Comparison of ENCODE assay signal across 8 cellular contexts in the genomic region with DNA sequence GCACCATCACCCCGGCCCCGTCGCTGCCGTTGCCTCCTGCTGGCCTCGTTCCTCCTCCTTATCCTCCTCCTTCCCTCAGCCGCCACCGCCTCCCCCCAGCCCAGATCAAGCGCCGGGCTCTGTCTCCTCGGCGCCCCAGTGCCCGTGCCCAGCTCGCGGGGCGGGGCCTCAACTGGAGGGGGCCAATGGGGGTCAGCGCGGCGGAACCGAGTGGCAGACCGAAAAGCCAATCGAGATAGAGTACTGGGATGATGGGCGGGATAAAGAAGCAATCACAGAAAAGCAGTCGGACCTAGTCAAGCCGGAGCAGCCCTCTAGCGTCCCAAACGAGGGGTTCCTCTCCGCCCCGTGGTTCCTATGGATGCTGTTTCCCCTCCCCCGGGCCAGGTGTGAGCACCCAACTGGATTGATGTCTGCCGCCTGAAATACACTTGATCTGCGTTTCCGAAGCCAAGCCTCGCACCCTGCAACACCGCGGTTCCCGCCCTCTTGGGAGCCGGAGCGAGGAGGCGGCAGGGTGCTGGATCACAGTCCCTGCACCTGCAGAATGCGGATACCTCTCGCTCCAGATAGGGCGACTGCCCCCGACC. TPM values are rescaled to one million over a fixed set of nuclear protein-coding genes. Genes with fewer than 3 reads are reported as not detected.
DNase-seq lines count a peak whose midpoint lies in the region.

Gene FRMD5, minus strand, starts transcription at position 121 of the 590 bp plus-strand sequence.

- peak within 1 kb of the TSS; percentile 99 for H2BK15ac ChIP-seq in neuronal stem cell (ENCODE audit: low read length)

- peak within 1 kb of the TSS; percentile 36 for H2AK5ac ChIP-seq in neuronal stem cell (ENCODE audit: low read depth, low read length)

- H3K79me1 ChIP-seq in neuronal stem cell (ENCODE audit: low read depth, low read length): peaks cover 3% of the 10 kb centered on the region

- peak within 1 kb of the TSS; percentile 93 for H3K23ac ChIP-seq in neuronal stem cell (ENCODE audit: low read depth, low read length, poor library complexity)

- no peak within 1 kb of the TSS for H4K91ac ChIP-seq in neuronal stem cell (ENCODE audit: low read depth, low read length, poor library complexity)

- no peaks in the 10 kb centered on the region for H3K9me3 ChIP-seq in neuronal stem cell (replicated peaks in 1 of 2; ENCODE audit: control insufficient read depth in 2 of 2, insufficient read depth in 1 of 2, low read depth in 1 of 2, low read length in 2 of 2)

- peak within 1 kb of the TSS; percentile 89 for H3K4ac ChIP-seq in neuronal stem cell (ENCODE audit: low read length)

- no peak within 1 kb of the TSS for H2BK120ac ChIP-seq in neuronal stem cell (ENCODE audit: low read depth, low read length)

- peak; percentile 97 for DNase-seq in Daoy (ENCODE audit: low read depth)
- DNase-seq in GOT3 (lab: John Stamatoyannopoulos, UW): peak; percentile 77
- DNase-seq in LoVo (ENCODE audit: low spot score): peak; percentile 98
- peak; percentile 97 for DNase-seq in SK-N-DZ (ENCODE audit: low spot score)
- peak; percentile 89 for DNase-seq in activated naive CD4-positive, alpha-beta T cell treated with anti-CD3 and anti-CD28 coated beads, Interleukin-2, amount 50 U/mL, for 16 hours
- peak; percentile 97 for DNase-seq in globus pallidus (ENCODE audit: low spot score)
- peak; percentile 96 for DNase-seq in neuronal stem cell (ENCODE audit: low spot score)
- peak; percentile 89 for DNase-seq in stromal cell of bone marrow (ENCODE audit: low read depth)

- peak within 1 kb of the TSS; percentile 54 to 92 for H3K4me3 ChIP-seq in neuronal stem cell (ENCODE audit: low read length in 2 of 2)

- H3K4me2 ChIP-seq in neuronal stem cell (ENCODE audit: insufficient read depth, low read length, poor library complexity, severe bottlenecking): peak within 1 kb of the TSS; percentile 82

- no CpG with 5 or more reads among the region's 43 CpGs for WGBS in neuronal stem cell (ENCODE audit: extremely low coverage in 2 of 2, insufficient read length in 2 of 2, insufficient replicate concordance in 1 of 2), 2 donors

- H2AFZ ChIP-seq in neuronal stem cell (ENCODE audit: low read length): peak within 1 kb of the TSS; percentile 98

- H2BK12ac ChIP-seq in neuronal stem cell (ENCODE audit: low read length): peak within 1 kb of the TSS; percentile 75

- peaks cover 6 to 11% of the 10 kb centered on the region in 2 donors for H3K4me1 ChIP-seq in neuronal stem cell (ENCODE audit: control insufficient read depth in 2 of 2, insufficient read depth in 1 of 2, low read depth in 1 of 2, low read length in 2 of 2)

- peak within 1 kb of the TSS; percentile 90 for H3K9ac ChIP-seq in neuronal stem cell (ENCODE audit: low read depth, low read length, poor library complexity)

- peak within 1 kb of the TSS; percentile 53 for H2BK5ac ChIP-seq in neuronal stem cell (ENCODE audit: low read length)

- H4K8ac ChIP-seq in neuronal stem cell (ENCODE audit: low read depth, low read length): peak within 1 kb of the TSS; percentile 92

- H3K27ac ChIP-seq in neuronal stem cell (replicated peaks; ENCODE audit: low read length): no peak within 1 kb of the TSS

- H3K27me3 ChIP-seq in neuronal stem cell (ENCODE audit: control insufficient read depth in 3 of 3, insufficient read depth in 3 of 3, low read depth in 1 of 3, low read length in 3 of 3): peaks cover 0 to 49% (median 13%) of the 10 kb centered on the region in 3 experiments

- H3K36me3 ChIP-seq in neuronal stem cell (replicated peaks in 1 of 2; ENCODE audit: control insufficient read depth in 2 of 2, insufficient read depth in 2 of 2, low read length in 2 of 2): no peaks in the 10 kb centered on the region

- peak within 1 kb of the TSS; percentile 97 for H3K18ac ChIP-seq in neuronal stem cell (ENCODE audit: low read length)

- peak within 1 kb of the TSS; percentile 71 for H3K14ac ChIP-seq in neuronal stem cell (ENCODE audit: low read length)

RNA-seq across cellular contexts. Expression of gene FRMD5, which starts in this region (rescaled TPM):
- total RNA-seq in Daoy (2014; rRNA removed; shearing (Covaris generic)): 6.9 and 8.7 TPM in 2 replicates
- 11.1 and 12.8 TPM in 2 replicates for polyA plus RNA-seq in SK-N-DZ (2014; cell fraction: cytosol; rRNA removed)
- 9.2 and 15.1 TPM in 2 replicates for polyA plus RNA-seq in SK-N-DZ (2014; cell fraction: nucleus; rRNA removed)
- 5.1 TPM for polyA plus RNA-seq in neuronal stem cell (2013, experiment 1 of 2)
- polyA plus RNA-seq in neuronal stem cell (2013, experiment 2 of 2): 5.3 TPM
